ENCODE assay signal across 8 cellular contexts in genomic region chr1:156053770-156054499, GRCh38. TPM values are rescaled to one million over a fixed set of nuclear protein-coding genes. Genes with fewer than 3 reads are reported as not detected.
DNase-seq lines count a peak whose midpoint lies in the region; ATAC-seq and TF ChIP-seq lines count a peak whose summit lies in the region.

Gene UBQLN4 (minus strand): TSS chr1:156053798. CDS start chr1:156053701, 97 bp downstream.

- no peaks in the 10 kb centered on the region for H3K27me3 Mint-ChIP-seq in activated CD4-positive, alpha-beta memory T cell treated with anti-CD3 and anti-CD28 coated beads for 36 hours

- no peaks in the 10 kb centered on the region for H3K9me3 Mint-ChIP-seq in activated CD4-positive, alpha-beta memory T cell treated with anti-CD3 and anti-CD28 coated beads for 36 hours

- H3K36me3 Mint-ChIP-seq in activated CD4-positive, alpha-beta memory T cell treated with anti-CD3 and anti-CD28 coated beads for 36 hours = peaks cover 9% of the 10 kb centered on the region

- intact Hi-C loops in A673 (cut with micrococcal nuclease; ENCODE audit: unreplicated experiment) (no loop called here), lower lobe of right lung (cut with DNase I) (no loop called here)
- intact Hi-C loops in activated CD4-positive, alpha-beta memory T cell treated with anti-CD3 and anti-CD28 coated beads for 36 hours (cut with micrococcal nuclease) = loop anchor here (1.0 to 10.0 kb wide), 7 partner anchors 34 to 309 kb away; partner anchors contain the start of genes KHDC4, RIT1, SSR2 and SYT11

- CTCF ChIA-PET in A673 (lab: Charles Lee) = interaction anchor here (0.6 to 1.9 kb wide), 5 partner anchors 18 to 109 kb away, joined by 4 to 13 read pairs (median 4); no protein-coding TSS in a partner anchor
- CTCF ChIA-PET in activated CD4-positive, alpha-beta memory T cell treated with anti-CD3 and anti-CD28 coated beads for 36 hours (lab: Charles Lee) = interaction anchor here (0.8 to 2.2 kb wide), 5 partner anchors 13 to 198 kb away, joined by 3 to 11 read pairs (median 4); partner anchors contain the start of genes SSR2 and SYT11

- H3K27me3 ChIP-seq in A673 (replicated peaks; ENCODE audit: insufficient read depth, low read depth, low read length, poor library complexity) (no peaks in the 10 kb centered on the region), duodenal mucosa (ENCODE audit: control insufficient read depth in 1 of 2, insufficient read depth in 2 of 2, low read length in 2 of 2) (no peaks in the 10 kb centered on the region), lower lobe of right lung (ENCODE audit: low read depth) (no peaks in the 10 kb centered on the region)

- TF ChIP-seq CTCF in A673 (conservative IDR thresholded peaks at IDR 0.05; ENCODE audit: low read depth, low read length) (no peak; the same call in 1 of the 2 replicates), lower lobe of right lung (IDR thresholded peaks at IDR 0.05) (peak; percentile 52)

- H3K27ac ChIP-seq in A673 (ENCODE audit: low read depth, low read length, poor library complexity, severe bottlenecking) (peak within 1 kb of the TSS; percentile 95), duodenal mucosa (ENCODE audit: low read depth, low read length) (peak within 1 kb of the TSS; percentile 82), lower lobe of right lung (peak within 1 kb of the TSS; percentile 85)

- peaks cover 19% of the 10 kb centered on the region for H3K36me3 ChIP-seq in A673 (ENCODE audit: insufficient read depth, low read length, poor library complexity, severe bottlenecking)
- peaks cover 0 to 21% of the 10 kb centered on the region in 2 donors for H3K36me3 ChIP-seq in duodenal mucosa (ENCODE audit: control insufficient read depth in 1 of 2, insufficient read depth in 2 of 2, low read length in 2 of 2)
- H3K36me3 ChIP-seq in lower lobe of right lung = peaks cover 32% of the 10 kb centered on the region

- H3K4me1 ChIP-seq in A673 (ENCODE audit: insufficient read depth, low read length, poor library complexity, severe bottlenecking) (peaks cover 9% of the 10 kb centered on the region), duodenal mucosa (ENCODE audit: control insufficient read depth in 1 of 2, insufficient read depth in 2 of 2, low read length in 2 of 2) (peaks cover 7 to 24% of the 10 kb centered on the region in 2 donors), lower lobe of right lung (peaks cover 22% of the 10 kb centered on the region)

- ATAC-seq in GM18520 (IDR thresholded peaks at IDR 0.05; ENCODE audit: unreplicated experiment) (peak; percentile 36), HG03378 (IDR thresholded peaks at IDR 0.05; ENCODE audit: unreplicated experiment) (peak; percentile 14), lower lobe of right lung (peak; percentile 90 to 95)

- POLR2A ChIA-PET in A673 (lab: Charles Lee; ENCODE audit: low non-redundant PET) = no interaction called here
- POLR2A ChIA-PET in activated CD4-positive, alpha-beta memory T cell treated with anti-CD3 and anti-CD28 coated beads for 36 hours (lab: Charles Lee) = no interaction called here

- H3K4me3 ChIP-seq in A673 (ENCODE audit: low read depth, low read length, poor library complexity, severe bottlenecking) = peak within 1 kb of the TSS; percentile 99
- H3K4me3 ChIP-seq in duodenal mucosa (ENCODE audit: low read depth in 1 of 2, low read length in 2 of 2) = peak within 1 kb of the TSS; percentile 98
- H3K4me3 ChIP-seq in lower lobe of right lung = peak within 1 kb of the TSS; percentile 91

- peak within 1 kb of the TSS; percentile 94 to 95 for H3K9ac ChIP-seq in duodenal mucosa (ENCODE audit: low read depth in 1 of 2, low read length in 2 of 2)

- BruUV-seq in A673 (replicated peaks; lab: Mats Ljungman, UMichigan) = TSS peak; percentile 83

- H3K9me3 ChIP-seq in A673 (ENCODE audit: low read depth, low read length, poor library complexity, severe bottlenecking) (no peaks in the 10 kb centered on the region), duodenal mucosa (ENCODE audit: control insufficient read depth in 1 of 2, low read length in 2 of 2) (no peaks in the 10 kb centered on the region), lower lobe of right lung (no peaks in the 10 kb centered on the region)

- peaks cover 27% of the 10 kb centered on the region for H3K4me1 Mint-ChIP-seq in activated CD4-positive, alpha-beta memory T cell treated with anti-CD3 and anti-CD28 coated beads for 36 hours (ENCODE audit: low read depth)

- peak within 1 kb of the TSS; percentile 93 for H3K4me3 Mint-ChIP-seq in activated CD4-positive, alpha-beta memory T cell treated with anti-CD3 and anti-CD28 coated beads for 36 hours

- DNase-seq in A673 (ENCODE audit: low spot score) = peak; percentile 93
- DNase-seq in NCI-H748 (lab: John Stamatoyannopoulos, UW; ENCODE audit: unreplicated experiment) = peak; percentile 91
- peak; percentile 91 for DNase-seq in activated CD4-positive, alpha-beta memory T cell treated with anti-CD3 and anti-CD28 coated beads for 36 hours
- peak; percentile 90 for DNase-seq in lower lobe of right lung
- peak; percentile 76 to 84 (median 77) for DNase-seq in stimulated activated CD4-positive, alpha-beta T cell treated with anti-CD3 and anti-CD28 coated beads, TNF-alpha, amount 100 ng/mL, for 24 hours (ENCODE audit: low read depth in 3 of 3)

- peak within 1 kb of the TSS; percentile 96 for H3K27ac Mint-ChIP-seq in activated CD4-positive, alpha-beta memory T cell treated with anti-CD3 and anti-CD28 coated beads for 36 hours

RNA-seq across cellular contexts. Expression of gene UBQLN4, which starts in this region (rescaled TPM):
- total RNA-seq in A673 (2021) = 66.6 and 75.2 TPM in 2 replicates
- 10 to 100 TPM; 32.7 to 32.9 TPM for total RNA-seq in activated CD4-positive, alpha-beta memory T cell treated with anti-CD3 and anti-CD28 coated beads for 36 hours
- 32.5 TPM for total RNA-seq in lower lobe of right lung

Comparison
In these comparisons a context has a peak if more than half of its experiments do, and no peak if none do; other contexts are left out.
1. Peak in every context shown above with its lines: DNase-seq, ATAC-seq, H3K4me3 ChIP-seq and H3K27ac ChIP-seq.
2. ATAC-seq: peak in every context shown above with its lines; median percentile 92 in lower lobe of right lung; 36 in GM18520; 14 in HG03378.